In the genomic region with DNA sequence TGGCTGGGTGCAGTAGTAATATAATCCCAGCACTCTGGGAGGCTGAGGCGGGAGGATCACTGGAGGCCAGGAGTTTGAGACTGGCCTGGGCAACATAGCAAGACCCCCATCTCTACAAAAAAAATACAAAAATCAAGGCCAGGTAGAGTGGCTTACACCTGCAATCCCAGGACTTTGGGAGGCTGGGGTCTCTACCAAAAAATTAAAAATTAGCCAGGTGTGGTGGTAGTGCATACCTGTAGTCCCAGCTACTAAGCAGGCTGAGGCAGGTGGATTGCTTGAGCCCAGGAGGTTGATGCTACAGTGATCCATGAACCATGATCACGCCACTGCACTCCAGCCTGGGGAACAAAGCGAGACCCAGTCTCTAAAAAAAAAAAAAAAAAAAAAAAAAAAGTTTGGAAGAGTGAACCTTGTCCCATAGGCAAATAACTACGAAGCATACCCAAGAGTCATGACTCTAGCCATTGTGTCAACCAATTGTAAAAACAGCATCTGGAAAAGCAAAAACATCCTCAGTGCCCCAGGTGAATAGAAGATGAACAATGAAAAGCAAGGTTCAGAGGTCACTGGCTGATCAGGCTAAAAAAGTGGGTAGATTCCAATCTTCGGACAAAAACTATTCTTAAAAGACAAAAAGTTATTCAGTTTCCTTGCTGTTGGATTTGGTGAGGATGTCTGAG, we compare ENCODE assay signal across 1 cellular context.
TF ChIP-seq lines count a peak whose summit lies in the region.

No MANE protein-coding gene starts in this region.

TF ChIP-seq in HepG2, 621 proteins besides CTCF, POLR2A, EP300 and RAD21 (continued from another document and continues in another):
- TF ChIP-seq, protein P1, sequence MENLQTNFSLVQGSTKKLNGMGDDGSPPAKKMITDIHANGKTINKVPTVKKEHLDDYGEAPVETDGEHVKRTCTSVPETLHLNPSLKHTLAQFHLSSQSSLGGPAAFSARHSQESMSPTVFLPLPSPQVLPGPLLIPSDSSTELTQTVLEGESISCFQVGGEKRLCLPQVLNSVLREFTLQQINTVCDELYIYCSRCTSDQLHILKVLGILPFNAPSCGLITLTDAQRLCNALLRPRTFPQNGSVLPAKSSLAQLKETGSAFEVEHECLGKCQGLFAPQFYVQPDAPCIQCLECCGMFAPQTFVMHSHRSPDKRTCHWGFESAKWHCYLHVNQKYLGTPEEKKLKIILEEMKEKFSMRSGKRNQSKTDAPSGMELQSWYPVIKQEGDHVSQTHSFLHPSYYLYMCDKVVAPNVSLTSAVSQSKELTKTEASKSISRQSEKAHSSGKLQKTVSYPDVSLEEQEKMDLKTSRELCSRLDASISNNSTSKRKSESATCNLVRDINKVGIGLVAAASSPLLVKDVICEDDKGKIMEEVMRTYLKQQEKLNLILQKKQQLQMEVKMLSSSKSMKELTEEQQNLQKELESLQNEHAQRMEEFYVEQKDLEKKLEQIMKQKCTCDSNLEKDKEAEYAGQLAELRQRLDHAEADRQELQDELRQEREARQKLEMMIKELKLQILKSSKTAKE (CRISPR knock-in tag; IDR thresholded peaks at IDR 0.05; ENCODE audit: borderline replicate concordance), result peak; percentile 42; the same call in 1 of the 2 replicates
- no peak for TF ChIP-seq ZKSCAN1 (IDR thresholded peaks at IDR 0.05; ENCODE audit: low read length)
- TF ChIP-seq ZSCAN22 (CRISPR knock-in tag; IDR thresholded peaks at IDR 0.05), result no peak
- TF ChIP-seq SMAD9 (CRISPR knock-in tag; IDR thresholded peaks at IDR 0.05), result no peak
- TF ChIP-seq, protein P2, sequence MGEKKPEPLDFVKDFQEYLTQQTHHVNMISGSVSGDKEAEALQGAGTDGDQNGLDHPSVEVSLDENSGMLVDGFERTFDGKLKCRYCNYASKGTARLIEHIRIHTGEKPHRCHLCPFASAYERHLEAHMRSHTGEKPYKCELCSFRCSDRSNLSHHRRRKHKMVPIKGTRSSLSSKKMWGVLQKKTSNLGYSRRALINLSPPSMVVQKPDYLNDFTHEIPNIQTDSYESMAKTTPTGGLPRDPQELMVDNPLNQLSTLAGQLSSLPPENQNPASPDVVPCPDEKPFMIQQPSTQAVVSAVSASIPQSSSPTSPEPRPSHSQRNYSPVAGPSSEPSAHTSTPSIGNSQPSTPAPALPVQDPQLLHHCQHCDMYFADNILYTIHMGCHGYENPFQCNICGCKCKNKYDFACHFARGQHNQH (CRISPR knock-in tag; IDR thresholded peaks at IDR 0.05), result no peak
- no peak for TF ChIP-seq NFYC (CRISPR knock-in tag; IDR thresholded peaks at IDR 0.05)
- TF ChIP-seq, protein P3, sequence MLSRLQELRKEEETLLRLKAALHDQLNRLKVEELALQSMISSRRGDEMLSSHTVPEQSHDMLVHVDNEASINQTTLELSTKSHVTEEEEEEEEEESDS (CRISPR knock-in tag; IDR thresholded peaks at IDR 0.05; ENCODE audit: borderline replicate concordance), result no peak
- TF ChIP-seq ZNF556 (CRISPR knock-in tag; IDR thresholded peaks at IDR 0.05; ENCODE audit: borderline replicate concordance), result no peak
- TF ChIP-seq CREB1 (IDR thresholded peaks at IDR 0.05), result no peak
- peak; percentile 65 for TF ChIP-seq CREB1 (CRISPR knock-in tag; IDR thresholded peaks at IDR 0.05)
- TF ChIP-seq, protein P4, sequence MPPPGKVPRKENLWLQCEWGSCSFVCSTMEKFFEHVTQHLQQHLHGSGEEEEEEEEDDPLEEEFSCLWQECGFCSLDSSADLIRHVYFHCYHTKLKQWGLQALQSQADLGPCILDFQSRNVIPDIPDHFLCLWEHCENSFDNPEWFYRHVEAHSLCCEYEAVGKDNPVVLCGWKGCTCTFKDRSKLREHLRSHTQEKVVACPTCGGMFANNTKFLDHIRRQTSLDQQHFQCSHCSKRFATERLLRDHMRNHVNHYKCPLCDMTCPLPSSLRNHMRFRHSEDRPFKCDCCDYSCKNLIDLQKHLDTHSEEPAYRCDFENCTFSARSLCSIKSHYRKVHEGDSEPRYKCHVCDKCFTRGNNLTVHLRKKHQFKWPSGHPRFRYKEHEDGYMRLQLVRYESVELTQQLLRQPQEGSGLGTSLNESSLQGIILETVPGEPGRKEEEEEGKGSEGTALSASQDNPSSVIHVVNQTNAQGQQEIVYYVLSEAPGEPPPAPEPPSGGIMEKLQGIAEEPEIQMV (CRISPR knock-in tag; IDR thresholded peaks at IDR 0.05; ENCODE audit: low read depth), result no peak
- TF ChIP-seq, protein P5, sequence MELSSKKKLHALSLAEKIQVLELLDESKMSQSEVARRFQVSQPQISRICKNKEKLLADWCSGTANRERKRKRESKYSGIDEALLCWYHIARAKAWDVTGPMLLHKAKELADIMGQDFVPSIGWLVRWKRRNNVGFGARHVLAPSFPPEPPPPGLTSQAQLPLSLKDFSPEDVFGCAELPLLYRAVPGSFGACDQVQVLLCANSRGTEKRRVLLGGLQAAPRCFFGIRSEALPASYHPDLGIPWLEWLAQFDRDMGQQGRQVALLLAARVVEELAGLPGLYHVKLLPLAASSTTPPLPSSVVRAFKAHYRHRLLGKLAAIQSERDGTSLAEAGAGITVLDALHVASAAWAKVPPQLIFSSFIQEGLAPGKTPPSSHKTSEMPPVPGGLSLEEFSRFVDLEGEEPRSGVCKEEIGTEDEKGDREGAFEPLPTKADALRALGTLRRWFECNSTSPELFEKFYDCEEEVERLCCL (CRISPR knock-in tag; IDR thresholded peaks at IDR 0.05; ENCODE audit: borderline replicate concordance), result no peak
- TF ChIP-seq NONO (IDR thresholded peaks at IDR 0.05), result no peak
- 0 out of 2 replicates have a peak, but pooled peaks have one; percentile 25 for TF ChIP-seq NONO (CRISPR knock-in tag; conservative IDR thresholded peaks at IDR 0.05)
- no peak for TF ChIP-seq RBAK (CRISPR knock-in tag; IDR thresholded peaks at IDR 0.05)
- no peak for TF ChIP-seq ZFP82 (CRISPR knock-in tag; IDR thresholded peaks at IDR 0.05; ENCODE audit: borderline replicate concordance)
- no peak for TF ChIP-seq DMAP1 (CRISPR knock-in tag; IDR thresholded peaks at IDR 0.05)
- no peak for TF ChIP-seq SNAPC2 (CRISPR knock-in tag; IDR thresholded peaks at IDR 0.05)
- no peak for TF ChIP-seq ZNF737 (CRISPR knock-in tag; IDR thresholded peaks at IDR 0.05; ENCODE audit: borderline replicate concordance)
- TF ChIP-seq, protein P6, sequence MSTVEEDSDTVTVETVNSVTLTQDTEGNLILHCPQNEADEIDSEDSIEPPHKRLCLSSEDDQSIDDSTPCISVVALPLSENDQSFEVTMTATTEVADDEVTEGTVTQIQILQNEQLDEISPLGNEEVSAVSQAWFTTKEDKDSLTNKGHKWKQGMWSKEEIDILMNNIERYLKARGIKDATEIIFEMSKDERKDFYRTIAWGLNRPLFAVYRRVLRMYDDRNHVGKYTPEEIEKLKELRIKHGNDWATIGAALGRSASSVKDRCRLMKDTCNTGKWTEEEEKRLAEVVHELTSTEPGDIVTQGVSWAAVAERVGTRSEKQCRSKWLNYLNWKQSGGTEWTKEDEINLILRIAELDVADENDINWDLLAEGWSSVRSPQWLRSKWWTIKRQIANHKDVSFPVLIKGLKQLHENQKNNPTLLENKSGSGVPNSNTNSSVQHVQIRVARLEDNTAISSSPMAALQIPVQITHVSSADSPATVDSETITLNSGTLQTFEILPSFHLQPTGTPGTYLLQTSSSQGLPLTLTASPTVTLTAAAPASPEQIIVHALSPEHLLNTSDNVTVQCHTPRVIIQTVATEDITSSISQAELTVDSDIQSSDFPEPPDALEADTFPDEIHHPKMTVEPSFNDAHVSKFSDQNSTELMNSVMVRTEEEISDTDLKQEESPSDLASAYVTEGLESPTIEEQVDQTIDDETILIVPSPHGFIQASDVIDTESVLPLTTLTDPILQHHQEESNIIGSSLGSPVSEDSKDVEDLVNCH (CRISPR knock-in tag; IDR thresholded peaks at IDR 0.05), result no peak
- TF ChIP-seq ELF3 (CRISPR knock-in tag; IDR thresholded peaks at IDR 0.05), result peak; percentile 26; the same call in 1 of the 2 replicates
- TF ChIP-seq STAG1 (CRISPR knock-in tag; IDR thresholded peaks at IDR 0.05), result 0 out of 2 replicates have a peak, but pooled peaks have one; percentile 3
- peak; percentile 100 for TF ChIP-seq ZNF121 (CRISPR knock-in tag; IDR thresholded peaks at IDR 0.05)
- TF ChIP-seq, protein P7, sequence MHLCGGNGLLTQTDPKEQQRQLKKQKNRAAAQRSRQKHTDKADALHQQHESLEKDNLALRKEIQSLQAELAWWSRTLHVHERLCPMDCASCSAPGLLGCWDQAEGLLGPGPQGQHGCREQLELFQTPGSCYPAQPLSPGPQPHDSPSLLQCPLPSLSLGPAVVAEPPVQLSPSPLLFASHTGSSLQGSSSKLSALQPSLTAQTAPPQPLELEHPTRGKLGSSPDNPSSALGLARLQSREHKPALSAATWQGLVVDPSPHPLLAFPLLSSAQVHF (CRISPR knock-in tag; IDR thresholded peaks at IDR 0.05), result no peak
- no peak for TF ChIP-seq RBM39 (IDR thresholded peaks at IDR 0.05; ENCODE audit: low read depth, low read length, poor library complexity, severe bottlenecking)
- TF ChIP-seq MAFF (IDR thresholded peaks at IDR 0.05; ENCODE audit: low read depth, low read length), result no peak
- no peak for TF ChIP-seq FOXA1 (IDR thresholded peaks at IDR 0.05)
- peak; percentile 53; the same call in 1 of the 2 replicates for TF ChIP-seq FOXA1 (CRISPR knock-in tag; IDR thresholded peaks at IDR 0.05)
- no peak for TF ChIP-seq ZFX (CRISPR knock-in tag; IDR thresholded peaks at IDR 0.05; ENCODE audit: low read depth)
- no peak for TF ChIP-seq ZNF501 (CRISPR knock-in tag; IDR thresholded peaks at IDR 0.05)
- no peak for TF ChIP-seq ARNT2 (CRISPR knock-in tag; IDR thresholded peaks at IDR 0.05; ENCODE audit: low read depth)
- TF ChIP-seq ZNF816 (CRISPR knock-in tag; IDR thresholded peaks at IDR 0.05; ENCODE audit: borderline replicate concordance), result no peak
- TF ChIP-seq ZNF292 (CRISPR knock-in tag; IDR thresholded peaks at IDR 0.05; ENCODE audit: borderline replicate concordance, low read depth), result 0 out of 2 replicates have a peak, but pooled peaks have one; percentile 23
- TF ChIP-seq ZSCAN20 (CRISPR knock-in tag; IDR thresholded peaks at IDR 0.05; ENCODE audit: borderline replicate concordance), result no peak
- TF ChIP-seq MIER3 (CRISPR knock-in tag; IDR thresholded peaks at IDR 0.05; ENCODE audit: borderline replicate concordance), result peak; percentile 57; the same call in 1 of the 2 replicates
- TF ChIP-seq, protein P8, sequence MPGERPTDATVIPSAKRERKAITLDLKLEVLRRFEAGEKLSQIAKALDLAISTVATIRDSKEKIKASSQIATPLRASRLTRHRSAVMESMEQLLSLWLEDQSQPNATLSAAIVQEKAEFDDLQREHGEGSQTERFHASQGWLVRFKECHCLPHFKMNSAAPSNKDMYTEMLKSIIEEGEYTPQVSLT (CRISPR knock-in tag; IDR thresholded peaks at IDR 0.05; ENCODE audit: borderline replicate concordance, low read depth), result no peak
- TF ChIP-seq NR2F2 (IDR thresholded peaks at IDR 0.05; ENCODE audit: borderline replicate concordance, low read depth), result peak; percentile 67
- TF ChIP-seq, protein P9, sequence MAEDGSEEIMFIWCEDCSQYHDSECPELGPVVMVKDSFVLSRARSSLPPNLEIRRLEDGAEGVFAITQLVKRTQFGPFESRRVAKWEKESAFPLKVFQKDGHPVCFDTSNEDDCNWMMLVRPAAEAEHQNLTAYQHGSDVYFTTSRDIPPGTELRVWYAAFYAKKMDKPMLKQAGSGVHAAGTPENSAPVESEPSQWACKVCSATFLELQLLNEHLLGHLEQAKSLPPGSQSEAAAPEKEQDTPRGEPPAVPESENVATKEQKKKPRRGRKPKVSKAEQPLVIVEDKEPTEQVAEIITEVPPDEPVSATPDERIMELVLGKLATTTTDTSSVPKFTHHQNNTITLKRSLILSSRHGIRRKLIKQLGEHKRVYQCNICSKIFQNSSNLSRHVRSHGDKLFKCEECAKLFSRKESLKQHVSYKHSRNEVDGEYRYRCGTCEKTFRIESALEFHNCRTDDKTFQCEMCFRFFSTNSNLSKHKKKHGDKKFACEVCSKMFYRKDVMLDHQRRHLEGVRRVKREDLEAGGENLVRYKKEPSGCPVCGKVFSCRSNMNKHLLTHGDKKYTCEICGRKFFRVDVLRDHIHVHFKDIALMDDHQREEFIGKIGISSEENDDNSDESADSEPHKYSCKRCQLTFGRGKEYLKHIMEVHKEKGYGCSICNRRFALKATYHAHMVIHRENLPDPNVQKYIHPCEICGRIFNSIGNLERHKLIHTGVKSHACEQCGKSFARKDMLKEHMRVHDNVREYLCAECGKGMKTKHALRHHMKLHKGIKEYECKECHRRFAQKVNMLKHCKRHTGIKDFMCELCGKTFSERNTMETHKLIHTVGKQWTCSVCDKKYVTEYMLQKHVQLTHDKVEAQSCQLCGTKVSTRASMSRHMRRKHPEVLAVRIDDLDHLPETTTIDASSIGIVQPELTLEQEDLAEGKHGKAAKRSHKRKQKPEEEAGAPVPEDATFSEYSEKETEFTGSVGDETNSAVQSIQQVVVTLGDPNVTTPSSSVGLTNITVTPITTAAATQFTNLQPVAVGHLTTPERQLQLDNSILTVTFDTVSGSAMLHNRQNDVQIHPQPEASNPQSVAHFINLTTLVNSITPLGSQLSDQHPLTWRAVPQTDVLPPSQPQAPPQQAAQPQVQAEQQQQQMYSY (CRISPR knock-in tag; IDR thresholded peaks at IDR 0.05), result no peak
- TF ChIP-seq ZNF614 (CRISPR knock-in tag; IDR thresholded peaks at IDR 0.05; ENCODE audit: borderline replicate concordance), result no peak
- TF ChIP-seq ZBTB21 (CRISPR knock-in tag; IDR thresholded peaks at IDR 0.05), result no peak
- TF ChIP-seq, protein P10, sequence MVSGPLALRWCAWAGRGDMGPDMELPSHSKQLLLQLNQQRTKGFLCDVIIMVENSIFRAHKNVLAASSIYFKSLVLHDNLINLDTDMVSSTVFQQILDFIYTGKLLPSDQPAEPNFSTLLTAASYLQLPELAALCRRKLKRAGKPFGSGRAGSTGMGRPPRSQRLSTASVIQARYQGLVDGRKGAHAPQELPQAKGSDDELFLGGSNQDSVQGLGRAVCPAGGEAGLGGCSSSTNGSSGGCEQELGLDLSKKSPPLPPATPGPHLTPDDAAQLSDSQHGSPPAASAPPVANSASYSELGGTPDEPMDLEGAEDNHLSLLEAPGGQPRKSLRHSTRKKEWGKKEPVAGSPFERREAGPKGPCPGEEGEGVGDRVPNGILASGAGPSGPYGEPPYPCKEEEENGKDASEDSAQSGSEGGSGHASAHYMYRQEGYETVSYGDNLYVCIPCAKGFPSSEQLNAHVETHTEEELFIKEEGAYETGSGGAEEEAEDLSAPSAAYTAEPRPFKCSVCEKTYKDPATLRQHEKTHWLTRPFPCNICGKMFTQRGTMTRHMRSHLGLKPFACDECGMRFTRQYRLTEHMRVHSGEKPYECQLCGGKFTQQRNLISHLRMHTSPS (CRISPR knock-in tag; IDR thresholded peaks at IDR 0.05; ENCODE audit: low read depth), result no peak
- no peak for TF ChIP-seq SAFB2 (CRISPR knock-in tag; IDR thresholded peaks at IDR 0.05; ENCODE audit: borderline replicate concordance, low read depth)
- no peak for TF ChIP-seq ZSCAN9 (CRISPR knock-in tag; IDR thresholded peaks at IDR 0.05; ENCODE audit: borderline replicate concordance)
- TF ChIP-seq, protein P11, sequence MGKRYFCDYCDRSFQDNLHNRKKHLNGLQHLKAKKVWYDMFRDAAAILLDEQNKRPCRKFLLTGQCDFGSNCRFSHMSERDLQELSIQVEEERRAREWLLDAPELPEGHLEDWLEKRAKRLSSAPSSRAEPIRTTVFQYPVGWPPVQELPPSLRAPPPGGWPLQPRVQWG (CRISPR knock-in tag; IDR thresholded peaks at IDR 0.05; ENCODE audit: borderline replicate concordance, low read depth), result no peak
- TF ChIP-seq, protein P12, sequence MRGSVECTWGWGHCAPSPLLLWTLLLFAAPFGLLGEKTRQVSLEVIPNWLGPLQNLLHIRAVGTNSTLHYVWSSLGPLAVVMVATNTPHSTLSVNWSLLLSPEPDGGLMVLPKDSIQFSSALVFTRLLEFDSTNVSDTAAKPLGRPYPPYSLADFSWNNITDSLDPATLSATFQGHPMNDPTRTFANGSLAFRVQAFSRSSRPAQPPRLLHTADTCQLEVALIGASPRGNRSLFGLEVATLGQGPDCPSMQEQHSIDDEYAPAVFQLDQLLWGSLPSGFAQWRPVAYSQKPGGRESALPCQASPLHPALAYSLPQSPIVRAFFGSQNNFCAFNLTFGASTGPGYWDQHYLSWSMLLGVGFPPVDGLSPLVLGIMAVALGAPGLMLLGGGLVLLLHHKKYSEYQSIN (CRISPR knock-in tag; IDR thresholded peaks at IDR 0.05; ENCODE audit: borderline replicate concordance), result no peak
- TF ChIP-seq ZNF678 (CRISPR knock-in tag; IDR thresholded peaks at IDR 0.05), result no peak
- no peak for TF ChIP-seq PLRG1 (conservative IDR thresholded peaks at IDR 0.05)
